Comparison of ENCODE assay signal across 12 cellular contexts in the genomic region with DNA sequence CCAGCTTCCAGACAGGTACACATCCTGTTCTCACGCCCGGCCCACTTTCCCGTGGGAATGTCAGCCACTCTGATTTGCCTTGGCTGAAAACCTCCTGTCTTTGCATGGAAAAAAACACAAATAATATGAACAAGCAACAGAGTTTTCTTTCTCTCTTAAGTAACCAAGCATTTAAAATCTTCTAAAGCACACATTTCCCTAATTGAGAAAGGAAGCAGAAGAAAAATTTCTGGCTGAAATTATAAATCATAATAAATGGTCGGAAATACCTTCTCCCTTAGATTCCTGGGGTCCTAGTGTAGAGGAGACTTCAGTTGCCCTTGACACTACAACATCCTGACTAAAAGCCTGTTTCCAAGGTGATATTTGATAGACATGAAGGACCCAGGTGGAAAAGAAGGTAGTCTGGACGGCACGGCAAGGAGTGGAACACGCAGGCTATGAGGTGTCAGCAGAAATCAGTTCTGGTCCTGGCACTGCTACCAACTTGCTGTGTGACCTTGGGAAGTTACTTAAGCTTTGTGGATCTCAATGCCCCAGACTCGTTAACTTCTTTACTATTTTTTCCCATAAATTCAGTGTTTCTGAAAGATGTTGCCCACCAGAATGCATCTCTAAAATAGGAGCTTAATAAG. TPM values are rescaled to one million over a fixed set of nuclear protein-coding genes. Genes with fewer than 3 reads are reported as not detected.
DNase-seq lines count a peak whose midpoint lies in the region; ATAC-seq and TF ChIP-seq lines count a peak whose summit lies in the region.
"Had no signal": no experiment of that assay in that cellular context is flagged by ENCODE, and none has a peak within 500 bp of the region (broad histone marks: within the 10 kb centered on the region; RNA-seq: fewer than 3 reads in every experiment).

No MANE protein-coding gene starts in this region.

- no peaks in the 10 kb centered on the region for H3K9me2 ChIP-seq in PC-9 (ENCODE audit: insufficient read depth)

- peak overlapping the region; percentile 88 for H3K27ac Mint-ChIP-seq in activated T-cell treated with anti-CD3 and anti-CD28 coated beads, Interleukin-2, amount 50 U/mL, for 24 hours
- H3K27ac Mint-ChIP-seq in endodermal cell = no peak overlapping the region
- H3K27ac Mint-ChIP-seq in stimulated activated naive CD8-positive, alpha-beta T cell treated with anti-CD3 and anti-CD28 coated beads, Interleukin-15, amount 100 ng/mL, for 72 hours = no peak overlapping the region

- H3K36me3 Mint-ChIP-seq in activated T-cell treated with anti-CD3 and anti-CD28 coated beads, Interleukin-2, amount 50 U/mL, for 24 hours (ENCODE audit: low read depth) = no peaks in the 10 kb centered on the region
- peaks cover 17% of the 10 kb centered on the region for H3K36me3 Mint-ChIP-seq in endodermal cell (ENCODE audit: low read depth)

- H3K79me2 ChIP-seq in PC-9 (ENCODE audit: low read depth) = no peaks in the 10 kb centered on the region

- peaks cover 46% of the 10 kb centered on the region for H3K4me1 Mint-ChIP-seq in activated T-cell treated with anti-CD3 and anti-CD28 coated beads, Interleukin-2, amount 50 U/mL, for 24 hours (ENCODE audit: low read depth)
- peaks cover 22% of the 10 kb centered on the region for H3K4me1 Mint-ChIP-seq in endodermal cell
- peaks cover 48% of the 10 kb centered on the region for H3K4me1 Mint-ChIP-seq in stimulated activated naive CD8-positive, alpha-beta T cell treated with anti-CD3 and anti-CD28 coated beads, Interleukin-15, amount 100 ng/mL, for 72 hours

- no peaks in the 10 kb centered on the region for H3K27me3 Mint-ChIP-seq in activated T-cell treated with anti-CD3 and anti-CD28 coated beads, Interleukin-2, amount 50 U/mL, for 24 hours
- no peaks in the 10 kb centered on the region for H3K27me3 Mint-ChIP-seq in endodermal cell (ENCODE audit: insufficient read depth)
- H3K27me3 Mint-ChIP-seq in stimulated activated naive CD8-positive, alpha-beta T cell treated with anti-CD3 and anti-CD28 coated beads, Interleukin-15, amount 100 ng/mL, for 72 hours = no peaks in the 10 kb centered on the region

- H3K4me3 ChIP-seq in PC-9 (no peak overlapping the region), endodermal cell (ENCODE audit: low read length) (no peak overlapping the region), ovary (no peak overlapping the region)

- DNase-seq in activated T-cell treated with anti-CD3 and anti-CD28 coated beads, Interleukin-2, amount 50 U/mL, for 24 hours = no peak
- no peak for DNase-seq in activated T-cell treated with anti-CD3 and anti-CD28 coated beads, Interleukin-2, amount 50 U/mL, for 1 hour
- no peak for DNase-seq in PC-9
- DNase-seq in endodermal cell = peak; percentile 49
- DNase-seq in stimulated activated naive CD8-positive, alpha-beta T cell treated with anti-CD3 and anti-CD28 coated beads, Interleukin-15, amount 100 ng/mL, for 72 hours = no peak
- DNase-seq in ovary = no peak
- DNase-seq in cerebellar cortex (ENCODE audit: low spot score) = no peak

- TF ChIP-seq EP300 in ovary (IDR thresholded peaks at IDR 0.05) = no peak

- BruUV-seq in PC-9 (replicated peaks; lab: Mats Ljungman, UMichigan) = no TSS peak

- no peak overlapping the region for H2AFZ ChIP-seq in PC-9

- CTCF ChIA-PET in PC-9 (lab: Charles Lee) = interaction anchor here (0.6 to 2.9 kb wide), 12 partner anchors 24 to 1262 kb away, joined by 3 to 33 read pairs (median 6); a partner anchor contains a TSS

- no peak overlapping the region for H3K27ac ChIP-seq in PC-9
- H3K27ac ChIP-seq in endodermal cell (ENCODE audit: low read depth, low read length) = no peak overlapping the region
- no peak overlapping the region for H3K27ac ChIP-seq in ovary

- no peaks in the 10 kb centered on the region for H3F3A ChIP-seq in PC-9 (ENCODE audit: insufficient read depth, low read depth)

- H3K9me3 ChIP-seq in PC-9 (ENCODE audit: insufficient read depth, low read depth) (no peaks in the 10 kb centered on the region), endodermal cell (ENCODE audit: control insufficient read depth, low read length) (peaks cover 22% of the 10 kb centered on the region), ovary (no peaks in the 10 kb centered on the region)

- H3K4me1 ChIP-seq in PC-9 (replicated peaks; ENCODE audit: insufficient read depth) (peaks cover 7% of the 10 kb centered on the region), endodermal cell (ENCODE audit: control insufficient read depth, insufficient read depth, low read length) (peaks cover 7% of the 10 kb centered on the region), ovary (ENCODE audit: insufficient read depth) (no peaks in the 10 kb centered on the region)

- H3K27me3 ChIP-seq in PC-9 (ENCODE audit: insufficient read depth, low read depth) (no peaks in the 10 kb centered on the region), endodermal cell (ENCODE audit: control insufficient read depth, insufficient read depth, low read length, poor library complexity, severe bottlenecking) (no peaks in the 10 kb centered on the region), ovary (no peaks in the 10 kb centered on the region)

- no peak; the same call in 1 of the 2 replicates for TF ChIP-seq CTCF in PC-9 (conservative IDR thresholded peaks at IDR 0.05)
- peak; percentile 5 for TF ChIP-seq CTCF in endodermal cell (conservative IDR thresholded peaks at IDR 0.05)
- TF ChIP-seq CTCF in ovary (IDR thresholded peaks at IDR 0.05) = no peak

- H3K4me3 Mint-ChIP-seq in activated T-cell treated with anti-CD3 and anti-CD28 coated beads, Interleukin-2, amount 50 U/mL, for 24 hours = peak overlapping the region; percentile 69
- no peak overlapping the region for H3K4me3 Mint-ChIP-seq in endodermal cell
- peak overlapping the region; percentile 72 to 74 for H3K4me3 Mint-ChIP-seq in stimulated activated naive CD8-positive, alpha-beta T cell treated with anti-CD3 and anti-CD28 coated beads, Interleukin-15, amount 100 ng/mL, for 72 hours

- H3K36me3 ChIP-seq in PC-9 (ENCODE audit: low read depth) (no peaks in the 10 kb centered on the region), endodermal cell (ENCODE audit: control insufficient read depth, insufficient read depth, low read length) (peaks cover 13% of the 10 kb centered on the region), ovary (no peaks in the 10 kb centered on the region)

- no peaks in the 10 kb centered on the region for H3K9me3 Mint-ChIP-seq in activated T-cell treated with anti-CD3 and anti-CD28 coated beads, Interleukin-2, amount 50 U/mL, for 24 hours
- H3K9me3 Mint-ChIP-seq in endodermal cell = peaks cover 13% of the 10 kb centered on the region
- no peaks in the 10 kb centered on the region for H3K9me3 Mint-ChIP-seq in stimulated activated naive CD8-positive, alpha-beta T cell treated with anti-CD3 and anti-CD28 coated beads, Interleukin-15, amount 100 ng/mL, for 72 hours

- intact Hi-C loops in PC-9 (cut with micrococcal nuclease; ENCODE audit: unreplicated experiment) (loop anchor here (1.0 to 5.0 kb wide), 12 partner anchors 75 to 671 kb away; a partner anchor contains a TSS), ovary (cut with DNase I) (loop anchor here (2.0 to 5.0 kb wide), 2 partner anchors 451 to 453 kb away; no protein-coding TSS in a partner anchor)

- POLR2A ChIA-PET in PC-9 (lab: Charles Lee; ENCODE audit: unreplicated experiment) = interaction anchor here (0.5 to 2.2 kb wide), 6 partner anchors 17 to 453 kb away, joined by 3 to 11 read pairs (median 3); no protein-coding TSS in a partner anchor

- peak overlapping the region; percentile 74; the same call in 1 of the 2 replicates for H3K4me2 ChIP-seq in PC-9

- TF ChIP-seq POLR2A in ovary (IDR thresholded peaks at IDR 0.05) = no peak

- H4K20me1 ChIP-seq in PC-9 (ENCODE audit: insufficient read depth) = no peaks in the 10 kb centered on the region

- ATAC-seq in stimulated activated naive CD8-positive, alpha-beta T cell treated with anti-CD3 and anti-CD28 coated beads, Interleukin-15, amount 100 ng/mL, for 72 hours = no peak
- no peak for ATAC-seq in HG03469 (IDR thresholded peaks at IDR 0.05; ENCODE audit: unreplicated experiment)

- no peak overlapping the region for H3K9ac ChIP-seq in endodermal cell (ENCODE audit: extremely low read depth, low read length, poor library complexity, severe bottlenecking)

- WGBS in endodermal cell (ENCODE audit: insufficient coverage in 1 of 2, insufficient read length in 1 of 2), 2 experiments = 52 to 62% methylated on average over 5 to 8 of the region's 8 CpGs
- 12 to 19% (median 13%) methylated on average over 8 of the region's 8 CpGs for WGBS in ovary, 3 donors

RNA-seq across cellular contexts. Expression of a gene that starts 37.0 kb away (rescaled TPM):
- total RNA-seq in PC-9 (2021) (4.8 and 6.0 TPM in 2 replicates), endodermal cell (10 to 100 TPM in 1 of 2 donors, 1 to 10 TPM in 1; 4.4 to 10.5 TPM), ovary (under 1 TPM in 1 of 7 donors, not detected in 6; 0.11 TPM)
- polyA plus RNA-seq in endodermal cell (2013, experiment 1 of 2) = 0.39 TPM
- polyA plus RNA-seq in endodermal cell (2013, experiment 2 of 2) = 0.33 TPM
- polyA plus RNA-seq in ovary = not detected
- total RNA-seq: G401, HT1080, occipital lobe had no signal
- polyA plus RNA-seq: keratinocyte had no signal
